Comparison of ENCODE assay signal across 1 cellular context in genomic region chr5:115979203-115979602, GRCh38.
TF ChIP-seq lines count a peak whose summit lies in the region.

No MANE protein-coding gene starts in this region.

TF ChIP-seq in IMR-90, 13 proteins besides CTCF, POLR2A, EP300 and RAD21:
- TF ChIP-seq BHLHE40 (IDR thresholded peaks at IDR 0.05; ENCODE audit: low read depth, low read length) (no peak), SMC3 (IDR thresholded peaks at IDR 0.05; ENCODE audit: low read depth, low read length) (no peak), CEBPB (IDR thresholded peaks at IDR 0.05; ENCODE audit: low read depth, low read length) (no peak), CHD1 (IDR thresholded peaks at IDR 0.05; ENCODE audit: low read depth, low read length) (no peak), MXI1 (IDR thresholded peaks at IDR 0.05; ENCODE audit: borderline replicate concordance, low read depth, low read length) (no peak), RFX5 (IDR thresholded peaks at IDR 0.05; ENCODE audit: low read depth, low read length) (no peak), USF2 (IDR thresholded peaks at IDR 0.05; ENCODE audit: low read depth, low read length) (no peak), ELK1 (IDR thresholded peaks at IDR 0.05; ENCODE audit: borderline replicate concordance, low read depth, low read length) (no peak), RCOR1 (IDR thresholded peaks at IDR 0.05; ENCODE audit: insufficient replicate concordance, low read length) (no peak)
TF ChIP-seq in IMR-90: peak in this region for 0.
